20 cellular contexts compared by ENCODE assay signal in the genomic region with DNA sequence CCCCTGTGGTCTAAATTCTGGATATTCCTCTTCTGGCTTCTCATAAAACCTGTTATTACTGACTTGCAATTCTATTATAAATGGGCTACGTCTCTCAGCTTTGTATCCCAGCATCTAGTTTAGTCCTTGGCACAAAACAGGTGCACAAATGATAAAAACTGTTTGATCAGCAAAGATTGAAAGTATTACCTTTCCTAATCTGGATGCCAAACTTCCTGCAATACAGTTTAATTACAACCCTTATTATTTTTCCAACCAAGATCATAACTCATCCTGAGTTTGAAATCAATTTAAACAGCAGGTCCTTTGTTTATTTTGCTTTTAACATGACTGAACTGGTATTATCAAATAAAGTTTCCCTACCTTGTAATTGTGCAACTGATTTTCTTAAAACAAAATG.
DNase-seq lines count a peak whose midpoint lies in the region; ATAC-seq and TF ChIP-seq lines count a peak whose summit lies in the region.
"Had no signal": no experiment of that assay in that cellular context is flagged by ENCODE, and none has a peak within 500 bp of the region (broad histone marks: within the 10 kb centered on the region; RNA-seq: fewer than 3 reads in every experiment).

No MANE protein-coding gene starts in this region.

- H3K4me1 Mint-ChIP-seq in glutamatergic neuron (ENCODE audit: low read depth, unreplicated experiment), result peaks cover 8% of the 10 kb centered on the region
- H3K4me1 Mint-ChIP-seq: T-helper 17 cell had no signal

- intact Hi-C loops in left cardiac atrium (cut with DNase I), result no loop called here

- no peak for TF ChIP-seq CTCF in glutamatergic neuron (IDR thresholded peaks at IDR 0.05; ENCODE audit: partially characterized antibody, unreplicated experiment)

- no peak overlapping the region for H3K4me3 Mint-ChIP-seq in glutamatergic neuron (ENCODE audit: unreplicated experiment)
- H3K4me3 Mint-ChIP-seq: HFFc6, T-helper 17 cell had no signal

- H3K27ac Mint-ChIP-seq in glutamatergic neuron (ENCODE audit: unreplicated experiment), result peak overlapping the region; percentile 36
- H3K27ac Mint-ChIP-seq: HFFc6, T-helper 17 cell had no signal

- DNase-seq in NCI-H2196 (lab: John Stamatoyannopoulos, UW; ENCODE audit: unreplicated experiment), result peak; percentile 18
- DNase-seq in NCI-H2196 treated with DMSO at 0.1 percent for 48 hours (lab: John Stamatoyannopoulos, UW; ENCODE audit: unreplicated experiment), result no peak
- DNase-seq in NCI-H1105 treated with DMSO at 0.1 percent for 48 hours (lab: John Stamatoyannopoulos, UW), result peak; percentile 58
- DNase-seq in NCI-H2081 treated with DMSO at 0.1 percent for 48 hours (lab: John Stamatoyannopoulos, UW), result peak; percentile 90
- DNase-seq in glutamatergic neuron, result no peak
- DNase-seq in activated CD4-positive, alpha-beta T cell treated with anti-CD3 and anti-CD28 coated beads for 48 hours, result no peak
- no peak for DNase-seq in left cardiac atrium
- no peak for DNase-seq in hepatic stellate cell (ENCODE audit: low spot score)
- DNase-seq: ACHN, HFFc6, Kasumi-1, MV-4-11, NCI-H187 treated with DMSO at 0.1 percent for 48 hours, NCI-H226, NCI-H510A, PC-3, SJCRH30, T-helper 17 cell had no signal

- H3K27me3 Mint-ChIP-seq in glutamatergic neuron (ENCODE audit: unreplicated experiment), result no peaks in the 10 kb centered on the region
- H3K27me3 Mint-ChIP-seq: T-helper 17 cell had no signal

- H3K36me3 Mint-ChIP-seq in glutamatergic neuron (ENCODE audit: unreplicated experiment), result no peaks in the 10 kb centered on the region

- ATAC-seq in left cardiac atrium, result no peak
- ATAC-seq: PC-3, Right ventricle myocardium inferior, SK-N-SH treated with all-trans-retinoic acid at 6 μM for 48 hours, T-helper 17 cell had no signal

- peaks cover 2% of the 10 kb centered on the region for H3K9me3 Mint-ChIP-seq in glutamatergic neuron (ENCODE audit: unreplicated experiment)
- H3K9me3 Mint-ChIP-seq: HFFc6 had no signal

Comparison
In these comparisons a context has a peak if more than half of its experiments do, and no peak if none do; other contexts are left out.
1. DNase-seq: peak in NCI-H2196 (single experiment), NCI-H1105 treated with DMSO at 0.1 percent for 48 hours (single experiment) and NCI-H2081 treated with DMSO at 0.1 percent for 48 hours (single experiment); none in NCI-H2196 treated with DMSO at 0.1 percent for 48 hours (single experiment), glutamatergic neuron (single experiment), activated CD4-positive, alpha-beta T cell treated with anti-CD3 and anti-CD28 coated beads for 48 hours (single experiment), left cardiac atrium (single experiment) and hepatic stellate cell (single experiment).